Comparison of ENCODE assay signal across 9 cellular contexts in genomic region chr7:143074141-143074540, GRCh38. TPM values are rescaled to one million over a fixed set of nuclear protein-coding genes. Genes with fewer than 3 reads are reported as not detected.
"Had no signal": no experiment of that assay in that cellular context is flagged by ENCODE, and none has a peak within 500 bp of the region (broad histone marks: within the 10 kb centered on the region; RNA-seq: fewer than 3 reads in every experiment).

No MANE protein-coding gene starts in this region.

- H3K27ac ChIP-seq: HL-60 had no signal

- H3K4me3 Mint-ChIP-seq: IgD-negative memory B cell had no signal

- ATAC-seq: HepG2, K562 had no signal

- DNase-seq: IMR-90, KBM-7, KG1 had no signal

- H3K27ac Mint-ChIP-seq: IgD-negative memory B cell had no signal

- H3K4me3 ChIP-seq: K562 had no signal

RNA-seq across cellular contexts. Expression of gene OR6V1, which starts 22.0 kb away (rescaled TPM):
- total RNA-seq: HepG2, HT-29, HT1080, IMR-90, K562 had no signal
- polyA plus RNA-seq: HepG2, IgD-negative memory B cell, IMR-90, K562 had no signal

RNA-seq across cellular contexts. Expression of gene OR9A2, which starts 47.2 kb away (rescaled TPM):
- total RNA-seq: HepG2, HT-29, HT1080, IMR-90, K562 had no signal
- polyA plus RNA-seq: HepG2, IgD-negative memory B cell, IMR-90, K562 had no signal

RNA-seq across cellular contexts. Expression of gene PIP, which starts 57.7 kb away (rescaled TPM):
- total RNA-seq: HepG2, HT-29, HT1080, IMR-90, K562 had no signal
- polyA plus RNA-seq: HepG2, IgD-negative memory B cell, IMR-90, K562 had no signal
